In genomic region chr12:124493809-124494750, GRCh38 we compare ENCODE assay signal across 8 cellular contexts.
DNase-seq lines count a peak whose midpoint lies in the region; ATAC-seq and TF ChIP-seq lines count a peak whose summit lies in the region.

No MANE protein-coding gene starts in this region.

- peak overlapping the region; percentile 75; the same call in 1 of the 2 replicates for H3K27ac Mint-ChIP-seq in GM23338

- peak; percentile 85 for ATAC-seq in GM18505 (IDR thresholded peaks at IDR 0.05; ENCODE audit: unreplicated experiment)
- ATAC-seq in GM23338, result no peak

- POLR2A ChIA-PET in PC-9 (lab: Charles Lee; ENCODE audit: unreplicated experiment), result no interaction called here

- CTCF ChIA-PET in PC-9 (lab: Charles Lee), result no interaction called here

- H3K4me1 Mint-ChIP-seq in GM23338, result peaks cover 25% of the 10 kb centered on the region

- no peak overlapping the region for H3K4me3 Mint-ChIP-seq in GM23338

- peaks cover 15% of the 10 kb centered on the region for H3K27me3 Mint-ChIP-seq in GM23338 (ENCODE audit: insufficient read depth, low read depth, poor library complexity)

- H3K36me3 ChIP-seq in GM23338 (ENCODE audit: insufficient read depth) (no peaks in the 10 kb centered on the region), PC-9 (ENCODE audit: low read depth) (0 out of 2 replicates have a peak, but pooled peaks cover 4% of the 10 kb centered on the region)

- H3K27ac ChIP-seq in GM23338 (ENCODE audit: low read depth), result no peak overlapping the region
- H3K27ac ChIP-seq in PC-9, result no peak overlapping the region

- H3F3A ChIP-seq in GM23338 (replicated peaks; ENCODE audit: low read depth) (no peaks in the 10 kb centered on the region), PC-9 (ENCODE audit: insufficient read depth, low read depth) (no peaks in the 10 kb centered on the region; the same call in 1 of the 2 replicates)

- H3K4me3 ChIP-seq in GM23338, result no peak overlapping the region
- no peak overlapping the region for H3K4me3 ChIP-seq in PC-9
- H3K4me3 ChIP-seq in fibroblast of pulmonary artery (replicated peaks; ENCODE audit: low read depth, low read length), result no peak overlapping the region

- H3K9me3 Mint-ChIP-seq in GM23338, result no peaks in the 10 kb centered on the region; the same call in 2 of the 3 replicates

- H2AFZ ChIP-seq in GM23338, result no peak overlapping the region
- H2AFZ ChIP-seq in PC-9, result no peak overlapping the region

- peaks cover 38% of the 10 kb centered on the region for H4K20me1 ChIP-seq in GM23338 (replicated peaks; ENCODE audit: insufficient read depth)
- peaks cover 87% of the 10 kb centered on the region for H4K20me1 ChIP-seq in PC-9 (ENCODE audit: insufficient read depth)

- peak; percentile 65 for TF ChIP-seq POLR2A in GM18505 (IDR thresholded peaks at IDR 0.05; ENCODE audit: borderline replicate concordance, extremely low read depth, insufficient read depth, insufficient read length)

- DNase-seq in GM23338 (ENCODE audit: low spot score) (no peak), PC-9 (no peak), fibroblast of pulmonary artery (ENCODE audit: low read depth) (peak; percentile 60), NCI-H69 (lab: John Stamatoyannopoulos, UW) (no peak), GOT3 (lab: John Stamatoyannopoulos, UW) (no peak), COR-L47 (lab: John Stamatoyannopoulos, UW) (no peak), NOMO-1 treated with DMSO at 0.1 percent for 48 hours (lab: John Stamatoyannopoulos, UW; ENCODE audit: unreplicated experiment) (no peak)

- intact Hi-C loops in PC-9 (cut with micrococcal nuclease; ENCODE audit: unreplicated experiment), result no loop called here

- H3K36me3 Mint-ChIP-seq in GM23338 (ENCODE audit: low read depth), result peaks cover 9% of the 10 kb centered on the region; the same call in 2 of the 3 replicates

- TSS peak; percentile 21 for BruUV-seq in PC-9 (replicated peaks; lab: Mats Ljungman, UMichigan)

- H3K4me1 ChIP-seq in GM23338 (ENCODE audit: insufficient read depth), result peaks cover 5% of the 10 kb centered on the region; the same call in 1 of the 2 replicates
- peaks cover 7% of the 10 kb centered on the region for H3K4me1 ChIP-seq in PC-9 (replicated peaks; ENCODE audit: insufficient read depth)

- H3K4me2 ChIP-seq in GM23338, result no peak overlapping the region
- H3K4me2 ChIP-seq in PC-9, result no peak overlapping the region

- peaks cover 97% of the 10 kb centered on the region for H3K79me2 ChIP-seq in GM23338 (replicated peaks; ENCODE audit: insufficient read depth)
- peaks cover 58% of the 10 kb centered on the region for H3K79me2 ChIP-seq in PC-9 (ENCODE audit: low read depth)

- H3K9me3 ChIP-seq in PC-9 (ENCODE audit: insufficient read depth, low read depth), result no peaks in the 10 kb centered on the region

- no peaks in the 10 kb centered on the region for H3K9me2 ChIP-seq in GM23338 (ENCODE audit: insufficient read depth)
- no peaks in the 10 kb centered on the region for H3K9me2 ChIP-seq in PC-9 (ENCODE audit: insufficient read depth)

- H3K27me3 ChIP-seq in GM23338 (ENCODE audit: insufficient read depth) (no peaks in the 10 kb centered on the region), PC-9 (ENCODE audit: insufficient read depth, low read depth) (no peaks in the 10 kb centered on the region)

- TF ChIP-seq CTCF in GM23338 (conservative IDR thresholded peaks at IDR 0.05; ENCODE audit: low read depth in 2 of 2), result no peak
- no peak for TF ChIP-seq CTCF in PC-9 (conservative IDR thresholded peaks at IDR 0.05)
- TF ChIP-seq CTCF in fibroblast of pulmonary artery (IDR thresholded peaks at IDR 0.05; ENCODE audit: low read length, missing control alignments), result no peak

TF ChIP-seq in GM23338, 12 proteins besides CTCF, POLR2A, EP300 and RAD21:
- TF ChIP-seq POLR2AphosphoS5 (IDR thresholded peaks at IDR 0.05; ENCODE audit: low read depth) (no peak), ZNF114 (CRISPR knock-in tag; IDR thresholded peaks at IDR 0.05) (no peak), ZNF462 (CRISPR knock-in tag; IDR thresholded peaks at IDR 0.05) (no peak), ETS1 (IDR thresholded peaks at IDR 0.05) (no peak), ZNF331 (CRISPR knock-in tag; IDR thresholded peaks at IDR 0.05; ENCODE audit: low read depth) (no peak), NANOG (IDR thresholded peaks at IDR 0.05; ENCODE audit: borderline replicate concordance) (no peak), EZH2phosphoT487 (IDR thresholded peaks at IDR 0.05; ENCODE audit: unreplicated experiment) (no peak), STAT1 (IDR thresholded peaks at IDR 0.05; ENCODE audit: unreplicated experiment) (no peak)
